14 cellular contexts compared by ENCODE assay signal in the genomic region with DNA sequence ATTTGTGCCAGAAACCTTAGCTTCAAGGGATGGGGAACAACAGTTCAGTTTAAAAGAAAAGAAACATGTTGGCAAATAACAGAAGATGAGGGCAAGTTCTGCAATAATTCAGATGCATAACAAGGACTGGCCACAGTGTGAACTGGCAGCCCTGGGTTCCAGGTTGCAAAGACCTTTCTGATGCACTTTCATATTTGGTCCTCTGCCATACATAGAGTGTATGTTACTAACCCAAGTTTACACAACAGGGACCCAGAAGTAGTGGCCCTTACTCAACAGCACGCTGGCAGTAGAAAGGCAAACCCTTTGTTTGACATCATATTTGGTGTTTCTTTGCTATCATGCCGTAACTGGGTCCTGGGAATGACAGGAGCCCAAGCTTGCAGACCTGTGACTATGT.
A peak's percentile ranks its signal among the peaks of the same experiment; 100 is the strongest.
DNase-seq lines count a peak whose midpoint lies in the region; ATAC-seq, FAIRE-seq and TF ChIP-seq lines count a peak whose summit lies in the region.
"Had no signal": no experiment of that assay in that cellular context is flagged by ENCODE, and none has a peak within 500 bp of the region (broad histone marks: within the 10 kb centered on the region; RNA-seq: fewer than 3 reads in every experiment).

No MANE protein-coding gene starts in this region.

- H3K27ac ChIP-seq in cingulate gyrus (ENCODE audit: low read depth, low read length) (peak overlapping the region; percentile 94), temporal lobe (ENCODE audit: low read depth, low read length) (peak overlapping the region; percentile 97), suprapubic skin (no peak overlapping the region)
- H3K27ac ChIP-seq in naive thymus-derived CD4-positive, alpha-beta T cell (ENCODE audit: low read depth, low read length): no peak overlapping the region

- WGBS in suprapubic skin: 95% methylated on average over 2 of the region's 2 CpGs

- peaks cover 0 to 13% (median 5%) of the 10 kb centered on the region in 3 experiments for H3K36me3 ChIP-seq in naive thymus-derived CD4-positive, alpha-beta T cell (ENCODE audit: control insufficient read depth in 2 of 3, insufficient read depth in 3 of 3, low read length in 3 of 3)
- no peaks in the 10 kb centered on the region for H3K36me3 ChIP-seq in suprapubic skin
- H3K36me3 ChIP-seq: MG63 had no signal

- TF ChIP-seq CTCF in D721Med (IDR thresholded peaks at IDR 0.05; ENCODE audit: insufficient read depth, missing control alignments) (no peak), suprapubic skin (IDR thresholded peaks at IDR 0.05) (no peak)

- intact Hi-C loops in naive thymus-derived CD4-positive, alpha-beta T cell (cut with micrococcal nuclease): no loop called here

- no peak overlapping the region for H3K4me3 Mint-ChIP-seq in naive thymus-derived CD4-positive, alpha-beta T cell
- H3K4me3 Mint-ChIP-seq: CD14-positive monocyte had no signal

- CTCF ChIA-PET in naive thymus-derived CD4-positive, alpha-beta T cell (lab: Charles Lee): no interaction called here

- TF ChIP-seq POLR2A in suprapubic skin (IDR thresholded peaks at IDR 0.05): no peak

- H3K4me1 Mint-ChIP-seq in naive thymus-derived CD4-positive, alpha-beta T cell: peaks cover 36 to 67% (median 56%) of the 10 kb centered on the region in 7 donors

- peak overlapping the region in 5 of 9 donors; percentile 1 to 36 (median 11) for H3K27ac Mint-ChIP-seq in naive thymus-derived CD4-positive, alpha-beta T cell

- DNase-seq in D721Med (ENCODE audit: insufficient read length, low spot score) (no peak), suprapubic skin (ENCODE audit: low spot score in 2 of 2) (no peak)
- no peak for DNase-seq in naive thymus-derived CD4-positive, alpha-beta T cell
- DNase-seq in activated CD8-positive, alpha-beta memory T cell treated with anti-CD3 and anti-CD28 coated beads, Interleukin-2, amount 50 U/mL, for 48 hours: no peak
- DNase-seq: H7, MG63, NCI-H1092, NCI-H146, NCI-H2081, NCI-H510A had no signal

- no peak overlapping the region for H3K4me3 ChIP-seq in naive thymus-derived CD4-positive, alpha-beta T cell (ENCODE audit: low read length)
- no peak overlapping the region for H3K4me3 ChIP-seq in suprapubic skin
- H3K4me3 ChIP-seq: MG63 had no signal

- H3K9me3 Mint-ChIP-seq in naive thymus-derived CD4-positive, alpha-beta T cell: peaks cover 0 to 2% (median 0%) of the 10 kb centered on the region in 11 donors

- no peaks in the 10 kb centered on the region for H3K9me3 ChIP-seq in naive thymus-derived CD4-positive, alpha-beta T cell (ENCODE audit: control insufficient read depth in 2 of 3, low read length in 3 of 3)
- no peaks in the 10 kb centered on the region for H3K9me3 ChIP-seq in suprapubic skin
- H3K9me3 ChIP-seq: MG63 had no signal

- peaks cover 8 to 44% (median 30%) of the 10 kb centered on the region in 5 donors for H3K36me3 Mint-ChIP-seq in naive thymus-derived CD4-positive, alpha-beta T cell

- ATAC-seq in naive thymus-derived CD4-positive, alpha-beta T cell: no peak
- no peak for ATAC-seq in GM21786 (IDR thresholded peaks at IDR 0.05; ENCODE audit: unreplicated experiment)

- peaks cover 11 to 24% of the 10 kb centered on the region in 2 donors for H3K4me1 ChIP-seq in naive thymus-derived CD4-positive, alpha-beta T cell (ENCODE audit: control insufficient read depth in 2 of 2, insufficient read depth in 2 of 2, low read length in 2 of 2)
- peaks cover 3% of the 10 kb centered on the region for H3K4me1 ChIP-seq in suprapubic skin

- POLR2A ChIA-PET in naive thymus-derived CD4-positive, alpha-beta T cell (lab: Charles Lee): no interaction called here

- no peak for TF ChIP-seq EP300 in suprapubic skin (IDR thresholded peaks at IDR 0.05)

- H3K27me3 Mint-ChIP-seq in naive thymus-derived CD4-positive, alpha-beta T cell: no peaks in the 10 kb centered on the region

- no peaks in the 10 kb centered on the region for H3K27me3 ChIP-seq in naive thymus-derived CD4-positive, alpha-beta T cell (ENCODE audit: control insufficient read depth in 2 of 2, insufficient read depth in 2 of 2, low read length in 2 of 2)
- H3K27me3 ChIP-seq in suprapubic skin: no peaks in the 10 kb centered on the region
- H3K27me3 ChIP-seq: MG63 had no signal

- peak; percentile 77 for FAIRE-seq in D721Med (lab: Jason Lieb, UNC)

Comparison
In these comparisons a context has a peak if more than half of its experiments do, and no peak if none do; other contexts are left out.
1. H3K27ac ChIP-seq: peak in cingulate gyrus (single experiment) and temporal lobe (single experiment); none in naive thymus-derived CD4-positive, alpha-beta T cell (single experiment) and suprapubic skin (single experiment).